ENCODE assay signal across 9 cellular contexts in the genomic region with DNA sequence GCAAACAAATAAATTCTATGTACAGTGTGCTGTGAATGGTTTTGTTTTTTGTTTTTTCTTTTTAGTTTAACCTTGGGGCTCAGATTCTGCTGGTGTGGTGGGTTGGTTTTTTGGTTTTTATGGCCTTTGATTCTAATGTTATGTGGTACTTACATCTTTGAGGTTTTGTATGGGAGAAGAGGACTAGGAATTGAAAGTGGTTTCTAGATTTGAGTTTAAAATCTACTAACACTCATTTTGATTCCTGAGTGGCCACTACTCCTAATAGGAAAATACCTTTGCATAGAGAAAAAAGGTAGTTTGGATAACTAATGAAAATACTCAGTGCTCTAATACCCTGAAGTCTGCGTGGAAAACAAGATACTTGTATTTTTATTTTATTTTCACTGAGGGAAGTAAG.
A peak's percentile ranks its signal among the peaks of the same experiment; 100 is the strongest.
DNase-seq lines count a peak whose midpoint lies in the region; ATAC-seq, FAIRE-seq and TF ChIP-seq lines count a peak whose summit lies in the region.
"Had no signal": no experiment of that assay in that cellular context is flagged by ENCODE, and none has a peak within 500 bp of the region (broad histone marks: within the 10 kb centered on the region; RNA-seq: fewer than 3 reads in every experiment).

No MANE protein-coding gene starts in this region.

- H3K27me3 ChIP-seq in PC-3 (ENCODE audit: low read length) (no peaks in the 10 kb centered on the region), endothelial cell of umbilical vein (ENCODE audit: control insufficient read depth in 2 of 2, insufficient read depth in 2 of 2, low read length in 2 of 2) (no peaks in the 10 kb centered on the region), parathyroid adenoma (ENCODE audit: control insufficient read depth, insufficient read depth, low read length) (no peaks in the 10 kb centered on the region)

- ATAC-seq in PC-3, result no peak

- H3K4me1 ChIP-seq in ES-I3 (ENCODE audit: insufficient read depth, low read length), result peaks cover 16% of the 10 kb centered on the region; the same call in 1 of the 2 replicates
- peaks cover 28% of the 10 kb centered on the region for H3K4me1 ChIP-seq in PC-3 (ENCODE audit: insufficient read depth, low read length)
- peaks cover 22% of the 10 kb centered on the region for H3K4me1 ChIP-seq in endothelial cell of umbilical vein (ENCODE audit: control insufficient read depth, extremely low read depth, insufficient read depth, low read length)
- no peaks in the 10 kb centered on the region for H3K4me1 ChIP-seq in parathyroid adenoma

- TF ChIP-seq CTCF in PC-3 (conservative IDR thresholded peaks at IDR 0.05; ENCODE audit: low read depth, low read length), result no peak
- TF ChIP-seq CTCF in endothelial cell of umbilical vein (IDR thresholded peaks at IDR 0.05; ENCODE audit: extremely low read depth in 1 of 2, insufficient read depth in 1 of 2, low read depth in 1 of 2, low read length in 2 of 2), result no peak
- TF ChIP-seq CTCF in parathyroid adenoma (IDR thresholded peaks at IDR 0.05), result no peak
- no peak for TF ChIP-seq CTCF in GM13977 (IDR thresholded peaks at IDR 0.05; ENCODE audit: extremely low read depth, insufficient read depth, missing control alignments)

- no peak for FAIRE-seq in endothelial cell of umbilical vein (lab: Jason Lieb, UNC)

- H3K9me1 ChIP-seq in endothelial cell of umbilical vein (replicated peaks; ENCODE audit: control insufficient read depth, extremely low read depth, insufficient read depth, low read length), result no peaks in the 10 kb centered on the region

- H3K9me3 ChIP-seq in ES-I3 (ENCODE audit: control insufficient read depth, insufficient read depth, low read length) (no peaks in the 10 kb centered on the region), PC-3 (ENCODE audit: low read length) (no peaks in the 10 kb centered on the region), endothelial cell of umbilical vein (replicated peaks; ENCODE audit: control insufficient read depth, insufficient read depth, low read length) (no peaks in the 10 kb centered on the region), parathyroid adenoma (ENCODE audit: control insufficient read depth, low read length) (no peaks in the 10 kb centered on the region)

- dilution Hi-C loops in endothelial cell of umbilical vein (cut with MboI; ENCODE audit: extremely low pct_ligation_motif_present, low sequenced_read_pairs), result loop anchor here (25.0 kb wide), 1 partner anchor 183 kb away; no protein-coding TSS in a partner anchor

- H4K20me1 ChIP-seq in PC-3 (ENCODE audit: low read length), result peaks cover 22% of the 10 kb centered on the region; the same call in 1 of the 2 replicates
- peaks cover 3% of the 10 kb centered on the region for H4K20me1 ChIP-seq in endothelial cell of umbilical vein (replicated peaks; ENCODE audit: control insufficient read depth, extremely low read depth, insufficient read depth, low read length)

- CTCF ChIA-PET in PC-3 (lab: Charles Lee), result interaction anchor here (1.0 to 1.7 kb wide), 2 partner anchors 16 to 190 kb away, joined by 3 to 20 read pairs; no protein-coding TSS in a partner anchor
- CTCF ChIA-PET in endothelial cell of umbilical vein (lab: Charles Lee), result interaction anchor here (0.7 to 3.3 kb wide), 6 partner anchors 13 to 192 kb away, joined by 3 to 79 read pairs (median 31); no protein-coding TSS in a partner anchor

- in situ Hi-C loops in GM13977 (cut with MboI; ENCODE audit: low pct_unique_long_range_greater_than_20kb, low sequenced_read_pairs, unreplicated experiment), result no loop called here

- POLR2A ChIA-PET in PC-3 (lab: Charles Lee; ENCODE audit: unreplicated experiment), result interaction anchor here (1.0 kb wide), 1 partner anchor 36 kb away, joined by 7 read pairs; no protein-coding TSS in a partner anchor
- POLR2A ChIA-PET in endothelial cell of umbilical vein (lab: Charles Lee), result interaction anchor here (0.7 to 2.1 kb wide), 3 partner anchors 11 to 190 kb away, joined by 3 to 20 read pairs (median 7); no protein-coding TSS in a partner anchor

- H3K36me3 ChIP-seq in ES-I3 (ENCODE audit: insufficient read depth, low read length) (no peaks in the 10 kb centered on the region), PC-3 (ENCODE audit: low read depth, low read length) (no peaks in the 10 kb centered on the region), endothelial cell of umbilical vein (ENCODE audit: control insufficient read depth in 2 of 2, extremely low read depth in 1 of 2, insufficient read depth in 2 of 2, low read length in 2 of 2) (no peaks in the 10 kb centered on the region), parathyroid adenoma (ENCODE audit: control insufficient read depth, insufficient read depth, low read length) (no peaks in the 10 kb centered on the region)

- H3F3A ChIP-seq in PC-3 (ENCODE audit: low read length, unreplicated experiment), result no peaks in the 10 kb centered on the region

- DNase-seq in PC-3 (no peak), endothelial cell of umbilical vein (ENCODE audit: low read depth, low spot score) (no peak), GM13977 (ENCODE audit: low spot score) (no peak), NCI-H1436 treated with DMSO at 0.1 percent for 48 hours (lab: John Stamatoyannopoulos, UW) (no peak), dermis blood vessel endothelial cell (no peak), COLO829 (ENCODE audit: low spot score) (no peak)
- DNase-seq: NCI-H774 had no signal

- H3K4me2 ChIP-seq in PC-3 (ENCODE audit: low read length) (peak overlapping the region; percentile 88), endothelial cell of umbilical vein (ENCODE audit: insufficient read depth, low read length) (peak overlapping the region; percentile 99), parathyroid adenoma (ENCODE audit: low read length) (peak overlapping the region; percentile 74)

- intact Hi-C loops in PC-3 (cut with micrococcal nuclease), result loop anchor here (1.0 to 5.0 kb wide), 5 partner anchors 36 to 328 kb away; no protein-coding TSS in a partner anchor
- intact Hi-C loops in endothelial cell of umbilical vein (cut with micrococcal nuclease), result loop anchor here (5.0 to 10.0 kb wide), 3 partner anchors 137 to 460 kb away; a partner anchor contains a TSS

- H2AFZ ChIP-seq in PC-3 (ENCODE audit: low read length), result no peak overlapping the region
- no peak overlapping the region for H2AFZ ChIP-seq in endothelial cell of umbilical vein (ENCODE audit: low read depth, low read length)
- no peak overlapping the region for H2AFZ ChIP-seq in parathyroid adenoma

- H3K27ac ChIP-seq in PC-3 (ENCODE audit: low read length) (no peak overlapping the region), endothelial cell of umbilical vein (ENCODE audit: insufficient read depth, low read depth, low read length) (peak overlapping the region; percentile 97), parathyroid adenoma (no peak overlapping the region)

- TF ChIP-seq POLR2A in endothelial cell of umbilical vein (IDR thresholded peaks at IDR 0.05; ENCODE audit: low read depth, low read length), result no peak

- no peaks in the 10 kb centered on the region for H3K9me2 ChIP-seq in PC-3 (replicated peaks; ENCODE audit: low read length)

- peak overlapping the region; percentile 92 for H3K4me3 ChIP-seq in PC-3 (ENCODE audit: low read length)
- H3K4me3 ChIP-seq in endothelial cell of umbilical vein (replicated peaks in 1 of 3; ENCODE audit: insufficient read depth in 1 of 3, low read depth in 1 of 3, low read length in 3 of 3), result peak overlapping the region; percentile 92 to 99 (median 99)
- H3K4me3 ChIP-seq in parathyroid adenoma (ENCODE audit: low read depth, low read length), result peak overlapping the region; percentile 85

- H3K9ac ChIP-seq in ES-I3 (ENCODE audit: low read depth, low read length), result peak overlapping the region; percentile 88
- H3K9ac ChIP-seq in PC-3 (ENCODE audit: low read length), result peak overlapping the region; percentile 100
- peak overlapping the region; percentile 99 for H3K9ac ChIP-seq in endothelial cell of umbilical vein (replicated peaks; ENCODE audit: extremely low read depth, insufficient read depth, low read length)
- no peak overlapping the region for H3K9ac ChIP-seq in parathyroid adenoma

- H3K79me2 ChIP-seq in PC-3 (ENCODE audit: low read length) (peaks cover 69% of the 10 kb centered on the region), endothelial cell of umbilical vein (ENCODE audit: control insufficient read depth, insufficient read depth, low read length) (peaks cover 58% of the 10 kb centered on the region), parathyroid adenoma (no peaks in the 10 kb centered on the region)

- BruUV-seq in PC-3 (replicated peaks; lab: Mats Ljungman, UMichigan) (no TSS peak), endothelial cell of umbilical vein (replicated peaks; lab: Mats Ljungman, UMichigan) (no TSS peak)

TF ChIP-seq in endothelial cell of umbilical vein, 7 proteins besides CTCF, POLR2A, EP300 and RAD21:
- no peak for TF ChIP-seq GATA2 (IDR thresholded peaks at IDR 0.05; ENCODE audit: insufficient read depth, insufficient read length, low read depth, low read length)
- no peak for TF ChIP-seq EZH2 (IDR thresholded peaks at IDR 0.05; ENCODE audit: borderline replicate concordance, low read depth, low read length, severe bottlenecking)
- no peak for TF ChIP-seq FOS (IDR thresholded peaks at IDR 0.05; ENCODE audit: borderline replicate concordance, insufficient read depth, low read length)
- TF ChIP-seq, protein P1, sequence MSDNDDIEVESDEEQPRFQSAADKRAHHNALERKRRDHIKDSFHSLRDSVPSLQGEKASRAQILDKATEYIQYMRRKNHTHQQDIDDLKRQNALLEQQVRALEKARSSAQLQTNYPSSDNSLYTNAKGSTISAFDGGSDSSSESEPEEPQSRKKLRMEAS (IDR thresholded peaks at IDR 0.05; ENCODE audit: insufficient read depth, insufficient read length), result no peak
- TF ChIP-seq JUN (IDR thresholded peaks at IDR 0.05; ENCODE audit: borderline replicate concordance, insufficient read depth, insufficient read length, low read depth), result no peak
- no peak for TF ChIP-seq POLR2AphosphoS5 (IDR thresholded peaks at IDR 0.05; ENCODE audit: insufficient read depth, low read depth, low read length)
- TF ChIP-seq MYC (IDR thresholded peaks at IDR 0.05; ENCODE audit: low read depth, low read length), result no peak
